In genomic region chr3:169041677-169042171, GRCh38 we compare ENCODE assay signal across 8 cellular contexts.
DNase-seq lines count a peak whose midpoint lies in the region; ATAC-seq and TF ChIP-seq lines count a peak whose summit lies in the region.

No MANE protein-coding gene starts in this region.

- peak; percentile 72 for TF ChIP-seq CTCF in LNCAP (IDR thresholded peaks at IDR 0.05)

- ATAC-seq in GM21825 (IDR thresholded peaks at IDR 0.05; ENCODE audit: unreplicated experiment) (no peak), GM18861 (IDR thresholded peaks at IDR 0.05; ENCODE audit: unreplicated experiment) (no peak)

- DNase-seq in COR-L47 (lab: John Stamatoyannopoulos, UW) (peak; percentile 25), astrocyte of the hippocampus (ENCODE audit: low read depth, low spot score) (peak; percentile 57), kidney tubule cell (ENCODE audit: low spot score) (peak; percentile 77), NCI-H345 treated with DMSO at 0.1 percent for 48 hours (lab: John Stamatoyannopoulos, UW; ENCODE audit: unreplicated experiment) (no peak), hippocampal formation (lab: John Stamatoyannopoulos, UW) (no peak)

Comparison
In these comparisons a context has a peak if more than half of its experiments do, and no peak if none do; other contexts are left out.
1. DNase-seq: peak in COR-L47 (single experiment), astrocyte of the hippocampus (single experiment) and kidney tubule cell (single experiment); none in NCI-H345 treated with DMSO at 0.1 percent for 48 hours (single experiment) and hippocampal formation (0 of 2).